27 cellular contexts compared by ENCODE assay signal in genomic region chr5:39533749-39534148, GRCh38.
"Had no signal": no experiment of that assay in that cellular context is flagged by ENCODE, and none has a peak within 500 bp of the region (broad histone marks: within the 10 kb centered on the region; RNA-seq: fewer than 3 reads in every experiment).

No MANE protein-coding gene starts in this region.

- H3K27ac ChIP-seq: ascending aorta, body of pancreas, SK-N-MC had no signal

- H3K36me3 Mint-ChIP-seq: activated CD4-positive, alpha-beta memory T cell treated with anti-CD3 and anti-CD28 coated beads for 36 hours; activated naive CD4-positive, alpha-beta T cell treated with anti-CD3 and anti-CD28 coated beads, Interleukin-2, amount 50 U/mL, for 72 hours had no signal

- H3K9me3 Mint-ChIP-seq: activated B cell treated with CpG ODN at 0.5 μM for 24 hours; activated CD4-positive, alpha-beta memory T cell treated with anti-CD3 and anti-CD28 coated beads for 36 hours; activated CD4-positive, alpha-beta T cell treated with anti-CD3 and anti-CD28 coated beads, Interleukin-2, amount 10 ng/mL, durations not matched to agents 7 days and 5 days; activated naive CD4-positive, alpha-beta T cell treated with anti-CD3 and anti-CD28 coated beads, Interleukin-2, amount 50 U/mL, for 72 hours; activated naive CD8-positive, alpha-beta T cell treated with anti-CD3 and anti-CD28 coated beads, Interleukin-2, amount 50 U/mL, for 24 hours; activated T-cell treated with anti-CD3 and anti-CD28 coated beads, Interleukin-2, amount 50 U/mL, for 4 hours; T-helper 1 cell treated with Interleukin-12 subunit alpha and Interleukin-12 subunit beta and Interleukin-4 antibody, amounts not matched to agents 30 μg/mL and 1 μg/mL, for 36 hours had no signal

- H3K4me3 ChIP-seq: ascending aorta, body of pancreas, K562, SK-N-MC had no signal

- H3K9me3 ChIP-seq: ascending aorta, body of pancreas had no signal

- FAIRE-seq: bronchial epithelial cell, K562 had no signal

- H3K4me1 ChIP-seq: body of pancreas had no signal

- H3K4me3 Mint-ChIP-seq: activated B cell treated with CpG ODN at 0.5 μM for 24 hours; activated CD4-positive, alpha-beta memory T cell treated with anti-CD3 and anti-CD28 coated beads for 36 hours; activated CD4-positive, alpha-beta T cell treated with anti-CD3 and anti-CD28 coated beads, Interleukin-2, amount 10 ng/mL, durations not matched to agents 7 days and 5 days; activated naive CD8-positive, alpha-beta T cell treated with anti-CD3 and anti-CD28 coated beads, Interleukin-2, amount 50 U/mL, for 24 hours; activated T-cell treated with anti-CD3 and anti-CD28 coated beads, Interleukin-2, amount 50 U/mL, for 4 hours; T-helper 1 cell treated with Interleukin-12 subunit alpha and Interleukin-12 subunit beta and Interleukin-4 antibody, amounts not matched to agents 30 μg/mL and 1 μg/mL, for 36 hours had no signal

- DNase-seq: activated B cell treated with CpG ODN at 0.5 μM for 24 hours; activated CD4-positive, alpha-beta memory T cell treated with anti-CD3 and anti-CD28 coated beads for 36 hours; activated CD4-positive, alpha-beta T cell treated with anti-CD3 and anti-CD28 coated beads, Interleukin-2, amount 10 ng/mL, durations not matched to agents 7 days and 5 days; activated CD8-positive, alpha-beta memory T cell treated with anti-CD3 and anti-CD28 coated beads for 24 hours; activated effector memory CD4-positive, alpha-beta T cell treated with anti-CD3 and anti-CD28 coated beads, Interleukin-2, amount 50 U/mL, for 16 hours; activated naive CD4-positive, alpha-beta T cell treated with Interleukin-2 at 50 U/mL for 16 hours; activated naive CD8-positive, alpha-beta T cell treated with anti-CD3 and anti-CD28 coated beads, Interleukin-2, amount 50 U/mL, for 24 hours; activated T-cell treated with anti-CD3 and anti-CD28 coated beads, Interleukin-2, amount 50 U/mL, for 4 hours; amniotic stem cell; body of pancreas; central memory CD4-positive, alpha-beta T cell; Kasumi-1; NCI-H1048; NCI-H146; NCI-H187 treated with DMSO at 0.1 percent for 48 hours; NCI-H2107; NCI-H2171 treated with DMSO at 0.1 percent for 48 hours; NCI-H226; NCI-H526; NCI-H774; RPMI8226 had no signal

- H3K27me3 ChIP-seq: ascending aorta, body of pancreas had no signal

- H3K27ac Mint-ChIP-seq: activated B cell treated with CpG ODN at 0.5 μM for 24 hours; activated CD4-positive, alpha-beta memory T cell treated with anti-CD3 and anti-CD28 coated beads for 36 hours; activated CD4-positive, alpha-beta T cell treated with anti-CD3 and anti-CD28 coated beads, Interleukin-2, amount 10 ng/mL, durations not matched to agents 7 days and 5 days; activated naive CD4-positive, alpha-beta T cell treated with anti-CD3 and anti-CD28 coated beads, Interleukin-2, amount 50 U/mL, for 72 hours; activated naive CD8-positive, alpha-beta T cell treated with anti-CD3 and anti-CD28 coated beads, Interleukin-2, amount 50 U/mL, for 24 hours; T-helper 1 cell treated with Interleukin-12 subunit alpha and Interleukin-12 subunit beta and Interleukin-4 antibody, amounts not matched to agents 30 μg/mL and 1 μg/mL, for 36 hours had no signal

- H3K4me1 Mint-ChIP-seq: activated B cell treated with CpG ODN at 0.5 μM for 24 hours; activated CD4-positive, alpha-beta T cell treated with anti-CD3 and anti-CD28 coated beads, Interleukin-2, amount 10 ng/mL, durations not matched to agents 7 days and 5 days; activated naive CD8-positive, alpha-beta T cell treated with anti-CD3 and anti-CD28 coated beads, Interleukin-2, amount 50 U/mL, for 24 hours had no signal

- H3K36me3 ChIP-seq: ascending aorta had no signal
